ENCODE assay signal across 27 cellular contexts in genomic region chr1:22189619-22190018, GRCh38. TPM values are rescaled to one million over a fixed set of nuclear protein-coding genes. Genes with fewer than 3 reads are reported as not detected.
"Had no signal": no experiment of that assay in that cellular context is flagged by ENCODE, and none has a peak within 500 bp of the region (broad histone marks: within the 10 kb centered on the region; RNA-seq: fewer than 3 reads in every experiment).

No MANE protein-coding gene starts in this region.

- H3K4me3 Mint-ChIP-seq: naive thymus-derived CD8-positive, alpha-beta T cell; nephron; neural crest cell; stimulated activated memory B cell treated with anti-CD40 and anti-IgM and Interleukin-4, amounts not matched to agents 10 μg/mL and 1 μg/mL and 100 μg/mL, for 72 hours; stimulated activated naive CD8-positive, alpha-beta T cell treated with anti-CD3 and anti-CD28 coated beads, Interleukin-15, amount 100 ng/mL, for 72 hours; type B pancreatic cell had no signal

- H3K36me3 ChIP-seq: lower lobe of right lung, pancreas, prostate gland, sigmoid colon, tibial nerve, uterus had no signal

- H3K4me1 Mint-ChIP-seq: nephron, neural crest cell had no signal

- H3K4me3 ChIP-seq: lower lobe of right lung, pancreas, prostate gland, sigmoid colon, tibial nerve, uterus had no signal

- DNase-seq: kidney glomerular epithelial cell; left cardiac atrium; lower lobe of right lung; mammary epithelial cell; mesenchymal stem cell; naive thymus-derived CD8-positive, alpha-beta T cell; nucleus accumbens; retina; right cardiac atrium; sigmoid colon; small intestine; stimulated activated CD4-positive, alpha-beta T cell treated with anti-CD3 and anti-CD28 coated beads, Interleukin-1b, Interleukin-23, amount 100 ng/mL, for 48 hours; stimulated activated CD4-positive, alpha-beta T cell treated with anti-CD3 and anti-CD28 coated beads, Interleukin-2, amount 100 ng/mL, for 48 hours; stimulated activated CD4-positive, alpha-beta T cell treated with anti-CD3 and anti-CD28 coated beads, Interleukin-4, amount 100 ng/mL, for 4 hours; stimulated activated CD8-positive, alpha-beta memory T cell treated with anti-CD3 and anti-CD28 coated beads, Interleukin-4, amount 100 ng/mL, for 48 hours; stimulated activated naive CD4-positive, alpha-beta T cell treated with Interleukin-2 at 50 U/mL for 16 hours; stimulated activated naive CD8-positive, alpha-beta T cell treated with anti-CD3 and anti-CD28 coated beads, Interleukin-15, amount 100 ng/mL, for 72 hours; substantia nigra; uterus had no signal

- H3K4me1 ChIP-seq: lower lobe of right lung, pancreas, prostate gland, sigmoid colon, tibial nerve, uterus had no signal

- H3K9me3 ChIP-seq: lower lobe of right lung, pancreas, prostate gland, sigmoid colon, tibial nerve, uterus had no signal

- ATAC-seq: left cardiac atrium; left lobe of liver; lower lobe of right lung; naive thymus-derived CD8-positive, alpha-beta T cell; pancreas; right cardiac atrium; stimulated activated memory B cell treated with anti-CD40 and anti-IgM and Interleukin-4, amounts not matched to agents 10 μg/mL and 1 μg/mL and 100 μg/mL, for 72 hours; stimulated activated naive CD8-positive, alpha-beta T cell treated with anti-CD3 and anti-CD28 coated beads, Interleukin-15, amount 100 ng/mL, for 72 hours had no signal

- H3K27ac ChIP-seq: lower lobe of right lung, pancreas, prostate gland, sigmoid colon, tibial nerve, uterus had no signal

- H3K36me3 Mint-ChIP-seq: naive thymus-derived CD8-positive, alpha-beta T cell; stimulated activated memory B cell treated with anti-CD40 and anti-IgM and Interleukin-4, amounts not matched to agents 10 μg/mL and 1 μg/mL and 100 μg/mL, for 72 hours; type B pancreatic cell had no signal

- H3K9me3 Mint-ChIP-seq: naive thymus-derived CD8-positive, alpha-beta T cell; nephron; neural crest cell; stimulated activated memory B cell treated with anti-CD40 and anti-IgM and Interleukin-4, amounts not matched to agents 10 μg/mL and 1 μg/mL and 100 μg/mL, for 72 hours; stimulated activated naive CD8-positive, alpha-beta T cell treated with anti-CD3 and anti-CD28 coated beads, Interleukin-15, amount 100 ng/mL, for 72 hours; type B pancreatic cell had no signal

- H3K27me3 ChIP-seq: pancreas, uterus had no signal

- H3K27ac Mint-ChIP-seq: nephron; stimulated activated memory B cell treated with anti-CD40 and anti-IgM and Interleukin-4, amounts not matched to agents 10 μg/mL and 1 μg/mL and 100 μg/mL, for 72 hours; stimulated activated naive CD8-positive, alpha-beta T cell treated with anti-CD3 and anti-CD28 coated beads, Interleukin-15, amount 100 ng/mL, for 72 hours; type B pancreatic cell had no signal

RNA-seq across cellular contexts. Expression of gene WNT4, which starts 46.7 kb away (rescaled TPM):
- total RNA-seq: naive thymus-derived CD8-positive, alpha-beta T cell had no signal
- polyA plus RNA-seq: naive thymus-derived CD8-positive, alpha-beta T cell had no signal
